1 cellular context compared by ENCODE assay signal in genomic region chr17:49193513-49194296, GRCh38.
TF ChIP-seq lines count a peak whose summit lies in the region.

No MANE protein-coding gene starts in this region.

TF ChIP-seq in K562, 482 proteins besides CTCF, POLR2A, EP300 and RAD21 (continued from another document and continues in another):
- TF ChIP-seq ZBTB40 (IDR thresholded peaks at IDR 0.05): peak; percentile 74
- no peak for TF ChIP-seq ZBTB40 (CRISPR knock-in tag; IDR thresholded peaks at IDR 0.05)
- TF ChIP-seq NELFE (IDR thresholded peaks at IDR 0.05; ENCODE audit: insufficient read depth, insufficient read length): no peak
- peak; percentile 25 for TF ChIP-seq E2F8 (IDR thresholded peaks at IDR 0.05; ENCODE audit: low read depth, partially characterized antibody)
- no peak for TF ChIP-seq MXI1 (IDR thresholded peaks at IDR 0.05; ENCODE audit: low read depth, low read length)
- TF ChIP-seq FOSL1 (tag; conservative IDR thresholded peaks at IDR 0.05): 0 out of 2 replicates have a peak, but pooled peaks have one; percentile 30
- peak; percentile 89 for TF ChIP-seq BHLHE40 (IDR thresholded peaks at IDR 0.05; ENCODE audit: low read length)
- no peak for TF ChIP-seq ZNF232 (CRISPR knock-in tag; IDR thresholded peaks at IDR 0.05)
- no peak for TF ChIP-seq ZNF274 (IDR thresholded peaks at IDR 0.05; ENCODE audit: borderline replicate concordance, low read depth, low read length)
- no peak for TF ChIP-seq E2F5 (CRISPR knock-in tag; IDR thresholded peaks at IDR 0.05)
- TF ChIP-seq ZNF140 (CRISPR knock-in tag; IDR thresholded peaks at IDR 0.05): no peak
- TF ChIP-seq NBN (IDR thresholded peaks at IDR 0.05; ENCODE audit: low read depth): peak; percentile 90; the same call in 1 of the 2 replicates
- TF ChIP-seq RFX7 (CRISPR knock-in tag; IDR thresholded peaks at IDR 0.05): no peak
- TF ChIP-seq OTX1 (CRISPR knock-in tag; IDR thresholded peaks at IDR 0.05): peak; percentile 62; the same call in 1 of the 2 replicates
- peak; percentile 30 for TF ChIP-seq NKRF (IDR thresholded peaks at IDR 0.05; ENCODE audit: borderline replicate concordance)
- TF ChIP-seq TCFL5 (CRISPR knock-in tag; conservative IDR thresholded peaks at IDR 0.05): no peak
- peak; percentile 39 for TF ChIP-seq KDM5B (IDR thresholded peaks at IDR 0.05; ENCODE audit: insufficient replicate concordance, low read depth, low read length)
- no peak for TF ChIP-seq ZNF431 (CRISPR knock-in tag; IDR thresholded peaks at IDR 0.05)
- TF ChIP-seq VEZF1 (CRISPR knock-in tag; IDR thresholded peaks at IDR 0.05): peak; percentile 53
- TF ChIP-seq HDAC1 (IDR thresholded peaks at IDR 0.05): peak in 1 of 2 experiments; percentile 43; a peak in 3 of 4 replicates
- peak; percentile 59 for TF ChIP-seq SAP30 (IDR thresholded peaks at IDR 0.05; ENCODE audit: borderline replicate concordance, insufficient read depth, low read depth, low read length, poor library complexity, severe bottlenecking)
- TF ChIP-seq ZBTB26 (CRISPR knock-in tag; IDR thresholded peaks at IDR 0.05): 0 out of 2 replicates have a peak, but pooled peaks have one; percentile 17
- peak; percentile 88; the same call in 1 of the 2 replicates for TF ChIP-seq THRAP3 (IDR thresholded peaks at IDR 0.05; ENCODE audit: borderline replicate concordance)
- no peak for TF ChIP-seq CGGBP1 (CRISPR knock-in tag; IDR thresholded peaks at IDR 0.05)
- TF ChIP-seq NFIC (IDR thresholded peaks at IDR 0.05): no peak
- TF ChIP-seq KLF13 (tag; IDR thresholded peaks at IDR 0.05; ENCODE audit: borderline replicate concordance, low read depth): no peak
- TF ChIP-seq ZNF518B (CRISPR knock-in tag; IDR thresholded peaks at IDR 0.05): no peak
- peak; percentile 61; the same call in 1 of the 2 replicates for TF ChIP-seq SMARCA4 (IDR thresholded peaks at IDR 0.05)
- no peak for TF ChIP-seq ZNF778 (CRISPR knock-in tag; IDR thresholded peaks at IDR 0.05)
- TF ChIP-seq ELK1 (CRISPR knock-in tag; IDR thresholded peaks at IDR 0.05): no peak
- TF ChIP-seq KDM4B (IDR thresholded peaks at IDR 0.05; ENCODE audit: borderline replicate concordance in 2 of 2, low read depth in 1 of 2): no peak
- no peak for TF ChIP-seq ZNF764 (CRISPR knock-in tag; IDR thresholded peaks at IDR 0.05; ENCODE audit: low read depth)
- no peak for TF ChIP-seq POLR2B (IDR thresholded peaks at IDR 0.05; ENCODE audit: low read depth, partially characterized antibody)
- peak; percentile 86 for TF ChIP-seq MIER1 (IDR thresholded peaks at IDR 0.05; ENCODE audit: low read depth)
- peak; percentile 40; the same call in 1 of the 2 replicates for TF ChIP-seq TCF3 (CRISPR knock-in tag; IDR thresholded peaks at IDR 0.05)
- TF ChIP-seq CSDE1 (IDR thresholded peaks at IDR 0.05): peak in 1 of 2 experiments; percentile 81; a peak in 1 of 4 replicates
- TF ChIP-seq LEF1 (IDR thresholded peaks at IDR 0.05): 0 out of 2 replicates have a peak, but pooled peaks have one; percentile 42
